Comparison of ENCODE assay signal across 8 cellular contexts in the genomic region with DNA sequence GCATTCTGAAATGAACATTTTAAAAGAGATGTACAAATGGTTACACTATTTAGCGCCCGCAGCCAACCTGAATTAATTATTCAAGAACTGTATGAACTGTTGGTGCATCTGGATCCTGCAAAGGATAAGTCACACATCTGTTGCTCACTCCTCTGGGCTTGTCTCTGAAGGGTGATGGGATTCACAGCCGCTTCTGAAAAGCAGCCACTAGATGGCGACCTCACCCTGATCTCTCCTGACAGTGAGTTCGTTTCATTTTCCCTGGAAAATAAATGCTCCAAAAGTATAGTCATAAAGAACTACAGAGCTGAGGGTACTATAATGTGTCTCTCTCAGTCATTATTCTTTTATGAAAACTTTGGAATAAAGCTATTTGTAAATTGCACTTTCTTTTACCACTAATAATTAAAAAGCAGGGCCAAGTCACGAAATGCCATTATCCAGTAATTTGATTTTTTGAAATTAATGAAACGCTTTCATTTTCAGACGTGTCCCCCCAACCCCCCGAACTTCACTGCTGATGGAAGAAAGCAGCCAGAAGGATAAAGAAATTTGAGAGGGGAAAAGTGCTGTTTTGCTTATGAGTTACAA.
A peak's percentile ranks its signal among the peaks of the same experiment; 100 is the strongest.
DNase-seq lines count a peak whose midpoint lies in the region; ATAC-seq and TF ChIP-seq lines count a peak whose summit lies in the region.

No MANE protein-coding gene starts in this region.

- no peaks in the 10 kb centered on the region for H3K4me1 ChIP-seq in RWPE2 (ENCODE audit: insufficient read depth, poor library complexity, severe bottlenecking)
- no peaks in the 10 kb centered on the region for H3K4me1 ChIP-seq in heart left ventricle

- H3K36me3 ChIP-seq in RWPE2 (ENCODE audit: low read depth) (no peaks in the 10 kb centered on the region), heart left ventricle (no peaks in the 10 kb centered on the region)

- H3K4me3 ChIP-seq in RWPE2 (ENCODE audit: severe bottlenecking) (no peak overlapping the region), heart left ventricle (peak overlapping the region in 8 of 12 donors; percentile 1 to 49 (median 34))

- peak; percentile 98 for TF ChIP-seq CTCF in RWPE2 (IDR thresholded peaks at IDR 0.05; ENCODE audit: poor library complexity, severe bottlenecking)
- TF ChIP-seq CTCF in heart left ventricle (IDR thresholded peaks at IDR 0.05), result peak; percentile 75 to 88 (median 82)

- no peaks in the 10 kb centered on the region for H3K9me3 ChIP-seq in RWPE2 (ENCODE audit: severe bottlenecking)
- no peaks in the 10 kb centered on the region for H3K9me3 ChIP-seq in heart left ventricle

- H3K27me3 ChIP-seq in RWPE2 (ENCODE audit: insufficient read depth, poor library complexity, severe bottlenecking) (no peaks in the 10 kb centered on the region), heart left ventricle (peaks cover 0 to 7% (median 0%) of the 10 kb centered on the region in 9 donors)

- peak; percentile 46 for DNase-seq in DMS53 treated with DMSO at 0.1 percent for 48 hours (lab: John Stamatoyannopoulos, UW; ENCODE audit: unreplicated experiment)
- DNase-seq in M059J (ENCODE audit: low read depth), result peak; percentile 67
- peak; percentile 68 for DNase-seq in RWPE2 (ENCODE audit: low spot score)
- DNase-seq in activated naive CD8-positive, alpha-beta T cell treated with anti-CD3 and anti-CD28 coated beads, Interleukin-2, amount 50 U/mL, for 16 hours (ENCODE audit: low read depth, low spot score), result peak; percentile 8
- peak; percentile 38 to 64 (median 53) for DNase-seq in heart left ventricle
- DNase-seq in putamen (ENCODE audit: low spot score), result peak; percentile 69

- no peak for TF ChIP-seq POLR2A in heart left ventricle (IDR thresholded peaks at IDR 0.05)

- intact Hi-C loops in heart left ventricle (cut with DNase I), result loop anchor here in 4 of 10 donors (10.0 kb wide), 2 partner anchors 1885 to 1905 kb away; no protein-coding TSS in a partner anchor

- H3K27ac ChIP-seq in RWPE2 (ENCODE audit: poor library complexity, severe bottlenecking) (no peak overlapping the region), heart left ventricle (peak overlapping the region in 1 of 12 donors; percentile 7)

- 26 to 30% (median 28%) methylated on average over 9 of the region's 9 CpGs for WGBS in heart left ventricle, 4 donors

- ATAC-seq in GM21723 (IDR thresholded peaks at IDR 0.05; ENCODE audit: unreplicated experiment) (peak; percentile 86), RWPE2 (ENCODE audit: low read depth) (peak; percentile 91), heart left ventricle (peak in 3 of 4 donors; percentile 60 to 72 (median 62)), HG03095 (IDR thresholded peaks at IDR 0.05; ENCODE audit: unreplicated experiment) (no peak)

Comparison
In these comparisons a context has a peak if more than half of its experiments do, and no peak if none do; other contexts are left out.
1. DNase-seq: peak in every context shown above with its lines; median percentile 69 in putamen; 68 in RWPE2; 67 in M059J; 53 in heart left ventricle; 46 in DMS53 treated with DMSO at 0.1 percent for 48 hours; 8 in activated naive CD8-positive, alpha-beta T cell treated with anti-CD3 and anti-CD28 coated beads, Interleukin-2, amount 50 U/mL, for 16 hours.